ENCODE assay signal across 17 cellular contexts in genomic region chr22:46801331-46801811, GRCh38. TPM values are rescaled to one million over a fixed set of nuclear protein-coding genes. Genes with fewer than 3 reads are reported as not detected.
DNase-seq lines count a peak whose midpoint lies in the region; ATAC-seq and TF ChIP-seq lines count a peak whose summit lies in the region.
"Had no signal": no experiment of that assay in that cellular context is flagged by ENCODE, and none has a peak within 500 bp of the region (broad histone marks: within the 10 kb centered on the region; RNA-seq: fewer than 3 reads in every experiment).

No MANE protein-coding gene starts in this region.

- H3K9me3 ChIP-seq in CD4-positive, alpha-beta memory T cell (ENCODE audit: control insufficient read depth in 1 of 2, low read length in 2 of 2), result no peaks in the 10 kb centered on the region
- H3K9me3 ChIP-seq in left lung (no peaks in the 10 kb centered on the region), HAP-1 (no peaks in the 10 kb centered on the region)
- H3K9me3 ChIP-seq: testis had no signal

- peaks cover 45% of the 10 kb centered on the region for H3K36me3 ChIP-seq in CD4-positive, alpha-beta memory T cell (ENCODE audit: insufficient read depth, low read length)
- H3K36me3 ChIP-seq in left lung (peaks cover 0 to 73% of the 10 kb centered on the region in 2 donors), HAP-1 (replicated peaks) (peaks cover 3% of the 10 kb centered on the region; the same call in 1 of the 2 replicates)

- H3K27ac Mint-ChIP-seq in CD4-positive, alpha-beta memory T cell, result peak overlapping the region in 4 of 7 donors; percentile 57 to 84 (median 76)
- H3K27ac Mint-ChIP-seq: activated CD4-positive, alpha-beta T cell treated with anti-CD3 and anti-CD28 coated beads, Interleukin-2, amount 10 ng/mL, durations not matched to agents 7 days and 5 days had no signal

- CTCF ChIA-PET in CD4-positive, alpha-beta memory T cell (lab: Charles Lee; ENCODE audit: partially characterized antibody), result interaction anchor here (0.8 to 11.2 kb wide), 10 partner anchors 8 to 238 kb away, joined by 3 to 233 read pairs (median 15); partner anchors contain the start of gene TBC1D22A

- no peak for TF ChIP-seq CTCF in left lung (IDR thresholded peaks at IDR 0.05)

- peaks cover 12% of the 10 kb centered on the region for H3K4me1 ChIP-seq in CD4-positive, alpha-beta memory T cell (ENCODE audit: insufficient read depth, low read length)
- H3K4me1 ChIP-seq in left lung, result peaks cover 0 to 20% of the 10 kb centered on the region in 2 donors
- no peaks in the 10 kb centered on the region for H3K4me1 ChIP-seq in HAP-1

- peak; percentile 66 for ATAC-seq in left lung
- ATAC-seq: left lobe of liver had no signal

- H3K27ac ChIP-seq in CD4-positive, alpha-beta memory T cell (ENCODE audit: low read depth, low read length), result no peak overlapping the region
- peak overlapping the region; percentile 46 to 65 for H3K27ac ChIP-seq in left lung
- H3K27ac ChIP-seq: skin epidermis, testis had no signal

- in situ Hi-C loops in G401 (cut with HindIII; ENCODE audit: low sequenced_read_pairs) (no loop called here), HAP-1 (cut with MboI; ENCODE audit: low sequenced_read_pairs) (no loop called here)

- intact Hi-C loops in CD4-positive, alpha-beta memory T cell (cut with micrococcal nuclease), result no loop called here
- intact Hi-C loops in left lung (cut with DNase I), result no loop called here

- H3K27me3 Mint-ChIP-seq in CD4-positive, alpha-beta memory T cell, result no peaks in the 10 kb centered on the region
- H3K27me3 Mint-ChIP-seq: activated CD4-positive, alpha-beta T cell treated with anti-CD3 and anti-CD28 coated beads, Interleukin-2, amount 10 ng/mL, durations not matched to agents 7 days and 5 days had no signal

- peaks cover 15 to 52% (median 34%) of the 10 kb centered on the region in 4 donors for H3K4me1 Mint-ChIP-seq in CD4-positive, alpha-beta memory T cell

- POLR2A ChIA-PET in CD4-positive, alpha-beta memory T cell (lab: Charles Lee; ENCODE audit: partially characterized antibody), result interaction anchor here (0.8 to 3.4 kb wide), 4 partner anchors 9 to 238 kb away, joined by 3 to 21 read pairs (median 10); partner anchors contain the start of gene TBC1D22A

- DNase-seq in CD4-positive, alpha-beta memory T cell, result no peak
- DNase-seq in DMS53 treated with DMSO at 0.1 percent for 48 hours (lab: John Stamatoyannopoulos, UW; ENCODE audit: unreplicated experiment) (peak; percentile 91), NCI-H510A treated with DMSO at 0.1 percent for 48 hours (lab: John Stamatoyannopoulos, UW) (peak; percentile 89), left lung (peak in 1 of 2 donors; percentile 70), G401 (ENCODE audit: low spot score) (no peak), iPS-NIHi11 (ENCODE audit: low spot score) (no peak), NCI-H1048 (lab: John Stamatoyannopoulos, UW) (no peak), HAP-1 (ENCODE audit: low spot score in 2 of 2) (no peak)
- DNase-seq: activated CD4-positive, alpha-beta T cell treated with anti-CD3 and anti-CD28 coated beads, Interleukin-2, amount 10 ng/mL, durations not matched to agents 7 days and 5 days; activated naive CD4-positive, alpha-beta T cell treated with anti-CD3 and anti-CD28 coated beads, Interleukin-2, amount 50 U/mL, for 16 hours; activated T-cell treated with anti-CD3 and anti-CD28 coated beads for 4 hours; cortex of kidney; foreskin melanocyte; stimulated activated CD4-positive, alpha-beta T cell treated with anti-CD3 and anti-CD28 coated beads, Interleukin-4, amount 100 ng/mL, for 24 hours; testis had no signal

- no peak overlapping the region for H3K4me3 Mint-ChIP-seq in CD4-positive, alpha-beta memory T cell
- H3K4me3 Mint-ChIP-seq: activated CD4-positive, alpha-beta T cell treated with anti-CD3 and anti-CD28 coated beads, Interleukin-2, amount 10 ng/mL, durations not matched to agents 7 days and 5 days had no signal

- no peak overlapping the region for H3K4me3 ChIP-seq in CD4-positive, alpha-beta memory T cell (ENCODE audit: low read length in 2 of 2)
- H3K4me3 ChIP-seq in left lung (no peak overlapping the region), HAP-1 (no peak overlapping the region)
- H3K4me3 ChIP-seq: skin epidermis, testis had no signal

- no peaks in the 10 kb centered on the region for H3K27me3 ChIP-seq in CD4-positive, alpha-beta memory T cell (ENCODE audit: insufficient read depth, low read length)
- H3K27me3 ChIP-seq in left lung (no peaks in the 10 kb centered on the region), HAP-1 (ENCODE audit: low read depth) (no peaks in the 10 kb centered on the region)
- H3K27me3 ChIP-seq: testis had no signal

- H3K36me3 Mint-ChIP-seq in CD4-positive, alpha-beta memory T cell, result peaks cover 32 to 66% of the 10 kb centered on the region in 2 donors

- H3K9me3 Mint-ChIP-seq in CD4-positive, alpha-beta memory T cell, result no peaks in the 10 kb centered on the region
- H3K9me3 Mint-ChIP-seq: activated CD4-positive, alpha-beta T cell treated with anti-CD3 and anti-CD28 coated beads, Interleukin-2, amount 10 ng/mL, durations not matched to agents 7 days and 5 days had no signal

RNA-seq across cellular contexts. Expression of gene TBC1D22A, which starts 38.9 kb away (rescaled TPM):
- 10 to 100 TPM; 49.0 to 49.2 TPM for total RNA-seq in CD4-positive, alpha-beta memory T cell
- 10 to 100 TPM; 20.6 to 24.4 TPM for polyA plus RNA-seq in CD4-positive, alpha-beta memory T cell
- 10 to 100 TPM; 27.3 to 33.5 TPM for total RNA-seq in left lung
- total RNA-seq in G401 (2014; rRNA removed; shearing (Covaris generic)), result 11.1 and 14.1 TPM in 2 replicates

Comparison
In these comparisons a context has a peak if more than half of its experiments do, and no peak if none do; other contexts are left out.
1. DNase-seq: peak in DMS53 treated with DMSO at 0.1 percent for 48 hours (single experiment) and NCI-H510A treated with DMSO at 0.1 percent for 48 hours (single experiment); none in CD4-positive, alpha-beta memory T cell (0 of 5), G401 (single experiment), iPS-NIHi11 (single experiment), NCI-H1048 (single experiment) and HAP-1 (0 of 2).